36 cellular contexts compared by ENCODE assay signal in the genomic region with DNA sequence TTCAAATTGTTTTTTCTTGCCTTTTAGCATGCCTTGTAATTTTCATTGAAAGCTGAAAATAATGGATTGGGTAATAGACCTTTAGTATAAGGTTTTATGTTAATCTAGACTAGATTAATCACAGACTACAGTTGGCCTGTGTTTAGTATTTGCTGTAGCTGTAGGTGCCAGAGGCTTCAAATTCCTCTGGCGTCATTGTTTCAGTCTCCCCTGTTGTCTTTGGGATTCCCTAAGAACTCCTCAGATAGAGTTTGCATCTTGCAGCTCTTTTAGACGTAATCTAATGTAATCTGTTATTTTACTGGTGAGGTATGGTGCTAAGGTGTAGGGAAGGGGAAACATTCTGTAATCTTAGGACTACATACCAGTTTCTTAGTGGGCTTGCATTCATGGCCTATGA.
"Had no signal": no experiment of that assay in that cellular context is flagged by ENCODE, and none has a peak within 500 bp of the region (broad histone marks: within the 10 kb centered on the region; RNA-seq: fewer than 3 reads in every experiment).

No MANE protein-coding gene starts in this region.

- ATAC-seq: activated naive CD4-positive, alpha-beta T cell treated with anti-CD3 and anti-CD28 coated beads, Interleukin-2, amount 50 U/mL, for 72 hours; activated T-cell treated with anti-CD3 and anti-CD28 coated beads, Interleukin-2, amount 50 U/mL, for 4 hours; activated T-cell treated with anti-CD3 and anti-CD28 coated beads, Interleukin-2, amount 50 U/mL, for 72 hours; activated T-helper 17 cell treated with anti-CD3 and anti-CD28 coated beads, Interleukin-2, amount 50 U/mL, for 72 hours; body of pancreas had no signal

- H3K27ac ChIP-seq: adrenal gland, body of pancreas, brain microvascular endothelial cell, breast epithelium, VCaP had no signal

- H3K4me1 Mint-ChIP-seq: activated B cell treated with CpG ODN at 0.5 μM for 24 hours had no signal

- H3K4me1 ChIP-seq: adrenal gland, body of pancreas, breast epithelium had no signal

- H3K4me3 Mint-ChIP-seq: activated B cell treated with CpG ODN at 0.5 μM for 24 hours; activated CD4-positive, alpha-beta memory T cell treated with anti-CD3 and anti-CD28 coated beads for 36 hours; activated CD4-positive, alpha-beta T cell treated with anti-CD3 and anti-CD28 coated beads, Interleukin-2, amount 10 ng/mL, durations not matched to agents 24 days and 14 days; activated naive CD4-positive, alpha-beta T cell treated with anti-CD3 and anti-CD28 coated beads for 36 hours; activated naive CD8-positive, alpha-beta T cell treated with anti-CD3 and anti-CD28 coated beads for 36 hours; activated T-cell treated with anti-CD3 and anti-CD28 coated beads, Interleukin-2, amount 50 U/mL, for 4 hours; activated T-cell treated with anti-CD3 and anti-CD28 coated beads, Interleukin-2, amount 50 U/mL, for 72 hours; activated T-helper 1 cell treated with anti-CD3 and anti-CD28 coated beads, Interleukin-12 subunit alpha, Interleukin-12 subunit beta, Interleukin-2, Interleukin-4 antibody, amounts not matched to agents 30 ng/mL and 10 ng/mL and 1 ng/mL, durations not matched to agents 14 hours and 24 hours and 36 hours; activated T-helper 17 cell treated with anti-CD3 and anti-CD28 coated beads, Interleukin-2, amount 50 U/mL, for 72 hours; T-helper 1 cell treated with Interleukin-12 subunit alpha and Interleukin-12 subunit beta and Interleukin-4 antibody, amounts not matched to agents 30 μg/mL and 1 μg/mL, for 36 hours; T-helper 2 cell treated with Interferon-gamma antibody and Interleukin-4, amounts not matched to agents 5 μg/mL and 100 μg/mL, for 36 hours had no signal

- H3K27me3 ChIP-seq: adrenal gland, body of pancreas, brain microvascular endothelial cell, breast epithelium had no signal

- DNase-seq: activated B cell treated with CpG ODN at 0.5 μM for 24 hours; activated CD4-positive, alpha-beta memory T cell treated with anti-CD3 and anti-CD28 coated beads for 36 hours; activated CD4-positive, alpha-beta T cell treated with anti-CD3 and anti-CD28 coated beads for 4 hours; activated CD4-positive, alpha-beta T cell treated with anti-CD3 and anti-CD28 coated beads, Interleukin-2, amount 10 ng/mL, durations not matched to agents 24 days and 14 days; activated CD4-positive, alpha-beta T cell treated with anti-CD3 and anti-CD28 coated beads, Interleukin-2, amount 50 U/mL, for 1 hour; activated CD4-positive, alpha-beta T cell treated with anti-CD3 and anti-CD28 coated beads, Interleukin-2, amount 50 U/mL, for 4 hours; activated CD4-positive, CD25-positive, alpha-beta regulatory T cell treated with anti-CD3 and anti-CD28 coated beads, Interleukin-2, amount 50 U/mL, for 72 hours; activated CD8-positive, alpha-beta memory T cell treated with anti-CD3 and anti-CD28 coated beads, Interleukin-2, amount 50 U/mL, for 4 hours; activated effector memory CD4-positive, alpha-beta T cell treated with anti-CD3 and anti-CD28 coated beads, Interleukin-2, amount 50 U/mL, for 16 hours; activated gamma-delta T cell treated with Interleukin-2 at 50 U/mL for 16 hours; activated naive CD4-positive, alpha-beta T cell; activated naive CD4-positive, alpha-beta T cell treated with anti-CD3 and anti-CD28 coated beads for 36 hours; activated naive CD4-positive, alpha-beta T cell treated with anti-CD3 and anti-CD28 coated beads, Interleukin-2, amount 50 U/mL, for 16 hours; activated naive CD8-positive, alpha-beta T cell treated with anti-CD3 and anti-CD28 coated beads for 36 hours; activated T-cell treated with anti-CD3 and anti-CD28 coated beads for 4 hours; activated T-cell treated with anti-CD3 and anti-CD28 coated beads, Interleukin-2, amount 50 U/mL, for 1 hour; activated T-cell treated with anti-CD3 and anti-CD28 coated beads, Interleukin-2, amount 50 U/mL, for 4 hours; activated T-cell treated with anti-CD3 and anti-CD28 coated beads, Interleukin-2, amount 50 U/mL, for 72 hours; adrenal gland; amniotic stem cell; aorta; body of pancreas; brain microvascular endothelial cell; central memory CD4-positive, alpha-beta T cell; T-helper 1 cell; T-helper 2 cell; T-helper 9 cell had no signal

- H3K36me3 Mint-ChIP-seq: activated CD4-positive, alpha-beta memory T cell treated with anti-CD3 and anti-CD28 coated beads for 36 hours had no signal

- H3K9me3 ChIP-seq: breast epithelium had no signal

- FAIRE-seq: astrocyte, TTC549 had no signal

- H3K4me3 ChIP-seq: adrenal gland, body of pancreas, breast epithelium had no signal

- H3K36me3 ChIP-seq: adrenal gland, brain microvascular endothelial cell, breast epithelium had no signal

- H3K27ac Mint-ChIP-seq: activated B cell treated with CpG ODN at 0.5 μM for 24 hours; activated CD4-positive, alpha-beta memory T cell treated with anti-CD3 and anti-CD28 coated beads for 36 hours; activated CD4-positive, alpha-beta T cell treated with anti-CD3 and anti-CD28 coated beads, Interleukin-2, amount 10 ng/mL, durations not matched to agents 24 days and 14 days; activated naive CD4-positive, alpha-beta T cell treated with anti-CD3 and anti-CD28 coated beads for 36 hours; activated naive CD4-positive, alpha-beta T cell treated with anti-CD3 and anti-CD28 coated beads, Interleukin-2, amount 50 U/mL, for 72 hours; activated naive CD8-positive, alpha-beta T cell treated with anti-CD3 and anti-CD28 coated beads for 36 hours; activated T-cell treated with anti-CD3 and anti-CD28 coated beads, Interleukin-2, amount 50 U/mL, for 72 hours; activated T-helper 1 cell treated with anti-CD3 and anti-CD28 coated beads, Interleukin-12 subunit alpha, Interleukin-12 subunit beta, Interleukin-2, Interleukin-4 antibody, amounts not matched to agents 30 ng/mL and 10 ng/mL and 1 ng/mL, durations not matched to agents 14 hours and 24 hours and 36 hours; activated T-helper 17 cell treated with anti-CD3 and anti-CD28 coated beads, Interleukin-2, amount 50 U/mL, for 72 hours; T-helper 1 cell treated with Interleukin-12 subunit alpha and Interleukin-12 subunit beta and Interleukin-4 antibody, amounts not matched to agents 30 μg/mL and 1 μg/mL, for 36 hours; T-helper 2 cell treated with Interferon-gamma antibody and Interleukin-4, amounts not matched to agents 5 μg/mL and 100 μg/mL, for 36 hours had no signal
